In the genomic region with DNA sequence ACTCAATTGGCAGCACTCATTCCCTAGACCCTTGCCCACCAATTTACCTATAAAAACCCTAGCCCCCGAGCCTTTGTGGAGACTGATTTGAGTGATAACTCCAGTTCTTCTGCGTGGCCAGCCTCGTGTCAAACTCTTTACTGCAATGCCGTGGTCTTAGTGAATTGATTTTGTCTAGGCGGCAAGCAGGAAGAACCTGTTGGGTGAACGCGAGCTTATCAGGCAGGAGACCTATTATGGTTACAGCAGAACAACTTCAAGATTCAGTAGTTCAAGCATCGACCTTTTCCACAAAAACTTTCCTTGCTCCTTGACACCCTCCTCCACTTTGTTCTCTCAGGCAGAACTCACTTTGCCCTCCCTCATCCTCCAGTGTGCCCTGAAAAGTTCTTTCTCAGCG, we compare ENCODE assay signal across 1 cellular context.
TF ChIP-seq lines count a peak whose summit lies in the region.

No MANE protein-coding gene starts in this region.

TF ChIP-seq in K562, 482 proteins besides CTCF, POLR2A, EP300 and RAD21:
- TF ChIP-seq ZNF133 (CRISPR knock-in tag; IDR thresholded peaks at IDR 0.05) (no peak), KLF16 (IDR thresholded peaks at IDR 0.05) (no peak)
